In the genomic region with DNA sequence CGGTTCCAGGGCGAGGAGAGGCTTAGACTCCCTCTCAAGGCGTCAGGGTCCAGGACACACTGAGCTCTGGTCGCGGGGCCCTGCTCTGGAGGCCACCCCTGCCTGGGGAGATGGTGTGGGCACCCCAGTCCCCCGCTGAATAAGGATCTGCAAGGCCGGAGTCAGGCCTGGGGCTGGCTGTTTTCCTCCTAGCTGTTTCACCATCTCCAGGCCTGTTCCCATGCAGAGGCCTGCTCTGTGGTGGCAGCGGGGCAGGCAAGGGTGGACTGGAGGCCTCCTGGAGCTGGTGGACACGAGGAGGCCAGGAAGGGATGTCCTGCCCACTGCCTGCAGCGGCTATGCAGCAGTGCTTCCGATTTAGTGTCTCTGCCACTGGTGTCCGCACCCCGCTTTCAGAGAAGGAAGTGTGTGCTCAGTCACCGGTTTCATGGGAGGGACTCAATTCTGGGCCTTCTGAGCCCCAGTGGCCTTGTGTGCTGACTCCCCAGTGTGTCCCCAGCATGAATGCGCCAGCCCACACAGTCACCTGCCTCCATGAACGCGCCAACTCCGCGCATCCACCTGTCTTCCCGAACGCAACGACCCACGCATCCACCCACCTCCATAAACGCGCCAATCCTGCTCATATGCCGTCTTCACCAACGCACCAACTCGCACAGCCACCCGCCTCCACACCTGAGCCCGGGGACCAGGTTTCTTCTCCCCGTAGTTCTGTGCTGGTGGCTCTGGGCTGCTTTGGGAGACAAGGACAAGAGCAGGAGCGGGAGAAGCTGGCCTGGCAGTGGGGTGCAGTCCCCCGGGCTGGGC, we compare ENCODE assay signal across 10 cellular contexts. TPM values are rescaled to one million over a fixed set of nuclear protein-coding genes. Genes with fewer than 3 reads are reported as not detected.
A peak's percentile ranks its signal among the peaks of the same experiment; 100 is the strongest.
DNase-seq lines count a peak whose midpoint lies in the region; ATAC-seq and TF ChIP-seq lines count a peak whose summit lies in the region.
"Had no signal": no experiment of that assay in that cellular context is flagged by ENCODE, and none has a peak within 500 bp of the region (broad histone marks: within the 10 kb centered on the region; RNA-seq: fewer than 3 reads in every experiment).

No MANE protein-coding gene starts in this region.

- H3K4me3 ChIP-seq in left ventricle myocardium inferior: no peak overlapping the region
- H3K4me3 ChIP-seq in uterus: no peak overlapping the region

- H3K27ac ChIP-seq in left ventricle myocardium inferior (replicated peaks): peak overlapping the region; percentile 94
- peak overlapping the region; percentile 93 to 97 for H3K27ac ChIP-seq in uterus

- H3K27me3 ChIP-seq in left ventricle myocardium inferior (ENCODE audit: low read depth) (no peaks in the 10 kb centered on the region), uterus (no peaks in the 10 kb centered on the region)

- H3K36me3 Mint-ChIP-seq in activated naive CD8-positive, alpha-beta T cell treated with anti-CD3 and anti-CD28 coated beads, Interleukin-2, amount 10 ng/mL, durations not matched to agents 7 days and 5 days: peaks cover 1% of the 10 kb centered on the region
- peaks cover 3 to 5% of the 10 kb centered on the region in 2 donors for H3K36me3 Mint-ChIP-seq in naive B cell

- H3K27ac Mint-ChIP-seq in activated naive CD8-positive, alpha-beta T cell treated with anti-CD3 and anti-CD28 coated beads, Interleukin-2, amount 10 ng/mL, durations not matched to agents 7 days and 5 days: peak overlapping the region; percentile 64
- H3K27ac Mint-ChIP-seq in naive B cell: peak overlapping the region in 4 of 6 donors; percentile 72 to 94 (median 83)

- no peak for DNase-seq in left ventricle myocardium inferior
- no peak for DNase-seq in cardiac septum (ENCODE audit: low spot score)
- no peak for DNase-seq in activated naive CD8-positive, alpha-beta T cell treated with anti-CD3 and anti-CD28 coated beads, Interleukin-2, amount 10 ng/mL, durations not matched to agents 7 days and 5 days
- DNase-seq in naive B cell: no peak
- no peak for DNase-seq in uterus
- no peak for DNase-seq in KG1 (lab: John Stamatoyannopoulos, UW)
- DNase-seq in left colon: no peak
- DNase-seq: cortex of kidney, NCI-H2029 treated with DMSO at 0.1 percent for 48 hours had no signal

- H3K9me3 ChIP-seq in left ventricle myocardium inferior (replicated peaks): no peaks in the 10 kb centered on the region
- no peaks in the 10 kb centered on the region for H3K9me3 ChIP-seq in uterus

- POLR2A ChIA-PET in activated naive CD8-positive, alpha-beta T cell treated with anti-CD3 and anti-CD28 coated beads, Interleukin-2, amount 10 ng/mL, durations not matched to agents 7 days and 5 days (lab: Charles Lee): interaction anchor here (0.6 to 0.8 kb wide), 2 partner anchors 13 to 33 kb away, joined by 3 read pairs; no protein-coding TSS in a partner anchor

- H3K4me1 Mint-ChIP-seq in activated naive CD8-positive, alpha-beta T cell treated with anti-CD3 and anti-CD28 coated beads, Interleukin-2, amount 10 ng/mL, durations not matched to agents 7 days and 5 days: peaks cover 25% of the 10 kb centered on the region
- H3K4me1 Mint-ChIP-seq in naive B cell: peaks cover 45 to 53% (median 46%) of the 10 kb centered on the region in 3 donors

- no peak overlapping the region for H3K4me3 Mint-ChIP-seq in activated naive CD8-positive, alpha-beta T cell treated with anti-CD3 and anti-CD28 coated beads, Interleukin-2, amount 10 ng/mL, durations not matched to agents 7 days and 5 days
- peak overlapping the region; percentile 15 to 83 (median 70) for H3K4me3 Mint-ChIP-seq in naive B cell

- no peaks in the 10 kb centered on the region for H3K27me3 Mint-ChIP-seq in activated naive CD8-positive, alpha-beta T cell treated with anti-CD3 and anti-CD28 coated beads, Interleukin-2, amount 10 ng/mL, durations not matched to agents 7 days and 5 days
- H3K27me3 Mint-ChIP-seq in naive B cell: peaks cover 0 to 10% (median 0%) of the 10 kb centered on the region in 3 donors

- TF ChIP-seq POLR2A in uterus (IDR thresholded peaks at IDR 0.05): no peak

- H3K4me1 ChIP-seq in left ventricle myocardium inferior (peaks cover 38% of the 10 kb centered on the region), uterus (peaks cover 0 to 16% of the 10 kb centered on the region in 2 donors)

- intact Hi-C loops in left ventricle myocardium inferior (cut with micrococcal nuclease) (no loop called here), cardiac septum (cut with DNase I) (loop anchor here (1.0 to 5.0 kb wide), 2 partner anchors 14 to 32 kb away; partner anchors contain the start of gene GPR146), uterus (cut with DNase I; ENCODE audit: low total_unique reads) (no loop called here), left colon (cut with DNase I, micrococcal nuclease) (no loop called here)

- no peak for TF ChIP-seq CTCF in left ventricle myocardium inferior (IDR thresholded peaks at IDR 0.05; ENCODE audit: borderline replicate concordance)
- TF ChIP-seq CTCF in uterus (IDR thresholded peaks at IDR 0.05): no peak

- ATAC-seq in activated naive CD8-positive, alpha-beta T cell treated with anti-CD3 and anti-CD28 coated beads, Interleukin-2, amount 10 ng/mL, durations not matched to agents 7 days and 5 days (ENCODE audit: low read depth): no peak
- no peak for ATAC-seq in naive B cell (ENCODE audit: low read depth in 2 of 2)
- ATAC-seq in GM21717 (IDR thresholded peaks at IDR 0.05; ENCODE audit: unreplicated experiment): no peak
- no peak for ATAC-seq in left colon

- H3K36me3 ChIP-seq in left ventricle myocardium inferior (peaks cover 9% of the 10 kb centered on the region), uterus (no peaks in the 10 kb centered on the region)

- no peaks in the 10 kb centered on the region for H3K9me3 Mint-ChIP-seq in activated naive CD8-positive, alpha-beta T cell treated with anti-CD3 and anti-CD28 coated beads, Interleukin-2, amount 10 ng/mL, durations not matched to agents 7 days and 5 days
- peaks cover 0 to 3% (median 0%) of the 10 kb centered on the region in 7 donors for H3K9me3 Mint-ChIP-seq in naive B cell

RNA-seq across cellular contexts. Expression of gene GPR146, which starts 14.5 kb away (rescaled TPM):
- total RNA-seq in left ventricle myocardium inferior: 29.8 TPM
- total RNA-seq in cardiac septum: 12.6 TPM
- total RNA-seq in activated naive CD8-positive, alpha-beta T cell treated with anti-CD3 and anti-CD28 coated beads, Interleukin-2, amount 10 ng/mL, durations not matched to agents 7 days and 5 days: 1 to 10 TPM; 2.1 to 4.1 TPM
- 1 to 10 TPM; 2.0 to 9.7 (median 3.9) TPM for polyA plus RNA-seq in naive B cell (ENCODE audit: low read depth in 6 of 6)
- 100 to 1,000 TPM in 1 of 4 donors, 10 to 100 TPM in 3; 10.0 to 110 (median 32.9) TPM for total RNA-seq in uterus
- total RNA-seq in left colon: 1 to 10 TPM; 4.0 to 7.4 TPM

RNA-seq across cellular contexts. Expression of gene CYP2W1, which starts 46.9 kb away (rescaled TPM):
- total RNA-seq in left ventricle myocardium inferior (not detected), cardiac septum (not detected), uterus (1 to 10 TPM in 1 of 4 donors, not detected in 3; 6.6 TPM), left colon (1 to 10 TPM; 1.2 to 3.6 TPM)
- not detected for total RNA-seq in activated naive CD8-positive, alpha-beta T cell treated with anti-CD3 and anti-CD28 coated beads, Interleukin-2, amount 10 ng/mL, durations not matched to agents 7 days and 5 days
- polyA plus RNA-seq in naive B cell (ENCODE audit: low read depth in 6 of 6): not detected

RNA-seq across cellular contexts. Expression of gene COX19, which starts 54.5 kb away (rescaled TPM):
- total RNA-seq in left ventricle myocardium inferior (8.5 TPM), cardiac septum (7.3 TPM), uterus (10 to 100 TPM in 3 of 4 donors, 1 to 10 TPM in 1; 2.6 to 32.5 (median 20.1) TPM), left colon (10 to 100 TPM; 13.5 to 15.2 TPM)
- total RNA-seq in activated naive CD8-positive, alpha-beta T cell treated with anti-CD3 and anti-CD28 coated beads, Interleukin-2, amount 10 ng/mL, durations not matched to agents 7 days and 5 days: 10 to 100 TPM; 26.2 to 29.3 TPM
- polyA plus RNA-seq in naive B cell (ENCODE audit: low read depth in 6 of 6): 10 to 100 TPM; 22.6 to 34.5 (median 27.0) TPM

RNA-seq across cellular contexts. Expression of gene GPER1, which starts 58.1 kb away (rescaled TPM):
- 3.0 TPM for total RNA-seq in left ventricle myocardium inferior
- total RNA-seq in cardiac septum: 2.9 TPM
- total RNA-seq in activated naive CD8-positive, alpha-beta T cell treated with anti-CD3 and anti-CD28 coated beads, Interleukin-2, amount 10 ng/mL, durations not matched to agents 7 days and 5 days: under 1 TPM; 0.19 to 0.26 TPM
- under 1 TPM in 3 of 6 donors, not detected in 3; 0.40 to 0.88 (median 0.65) TPM for polyA plus RNA-seq in naive B cell (ENCODE audit: low read depth in 6 of 6)
- total RNA-seq in uterus: 10 to 100 TPM in 1 of 4 donors, 1 to 10 TPM in 3; 1.3 to 10.6 (median 5.0) TPM
- 10 to 100 TPM in 1 of 2 donors, 1 to 10 TPM in 1; 7.2 to 20.8 TPM for total RNA-seq in left colon
